Comparison of ENCODE assay signal across 11 cellular contexts in genomic region chr2:108580079-108580478, GRCh38. TPM values are rescaled to one million over a fixed set of nuclear protein-coding genes. Genes with fewer than 3 reads are reported as not detected.
A peak's percentile ranks its signal among the peaks of the same experiment; 100 is the strongest.
DNase-seq lines count a peak whose midpoint lies in the region; ATAC-seq, FAIRE-seq and TF ChIP-seq lines count a peak whose summit lies in the region.
"Had no signal": no experiment of that assay in that cellular context is flagged by ENCODE, and none has a peak within 500 bp of the region (broad histone marks: within the 10 kb centered on the region; RNA-seq: fewer than 3 reads in every experiment).

No MANE protein-coding gene starts in this region.

- no peak for TF ChIP-seq CTCF in MCF 10A (IDR thresholded peaks at IDR 0.05; ENCODE audit: unreplicated experiment)
- TF ChIP-seq CTCF in mammary epithelial cell (conservative IDR thresholded peaks at IDR 0.05 in 1 of 2, IDR thresholded peaks at IDR 0.05 in 1 of 2; ENCODE audit: extremely low read depth in 1 of 2, insufficient read depth in 1 of 2, low read depth in 1 of 2, low read length in 2 of 2), result no peak
- TF ChIP-seq CTCF in astrocyte (IDR thresholded peaks at IDR 0.05; ENCODE audit: insufficient read depth, low read depth, low read length), result no peak
- TF ChIP-seq CTCF in tibial artery (IDR thresholded peaks at IDR 0.05), result no peak

- peak overlapping the region; percentile 7 to 97 for H3K4ac ChIP-seq in mesenchymal stem cell (ENCODE audit: low read depth in 1 of 2, low read length in 2 of 2)

- peak overlapping the region; percentile 94 for H4K8ac ChIP-seq in mesenchymal stem cell (ENCODE audit: low read length)

- in situ Hi-C loops in mammary epithelial cell (cut with MboI; ENCODE audit: low sequenced_read_pairs in 2 of 2), result loop anchor here (5.0 to 10.0 kb wide), 3 partner anchors 43 to 225 kb away; no protein-coding TSS in a partner anchor

- H3K79me2 ChIP-seq in mammary epithelial cell (ENCODE audit: insufficient read depth, low read length), result peaks cover 85% of the 10 kb centered on the region
- H3K79me2 ChIP-seq in astrocyte (ENCODE audit: insufficient read depth, low read length), result peaks cover 97% of the 10 kb centered on the region

- peak overlapping the region; percentile 94 for H2AK5ac ChIP-seq in mesenchymal stem cell (ENCODE audit: low read length, severe bottlenecking)

- H4K91ac ChIP-seq in mesenchymal stem cell (ENCODE audit: low read length), result peak overlapping the region; percentile 41

- peak overlapping the region; percentile 29 for H3K27ac Mint-ChIP-seq in MCF 10A (ENCODE audit: low read depth, unreplicated experiment)
- H3K27ac Mint-ChIP-seq in astrocyte (ENCODE audit: unreplicated experiment), result peak overlapping the region; percentile 74

- no peaks in the 10 kb centered on the region for H3K79me1 ChIP-seq in mesenchymal stem cell (replicated peaks; ENCODE audit: low read length, poor library complexity, severe bottlenecking)

- no peak overlapping the region for H3K27ac ChIP-seq in mammary epithelial cell (ENCODE audit: insufficient read depth, low read depth, low read length)
- H3K27ac ChIP-seq in astrocyte (ENCODE audit: low read depth, low read length), result peak overlapping the region; percentile 49
- H3K27ac ChIP-seq in mesenchymal stem cell (ENCODE audit: low read length, poor library complexity, severe bottlenecking), result peak overlapping the region; percentile 94
- H3K27ac ChIP-seq in tibial artery, result peak overlapping the region; percentile 11 to 16

- ATAC-seq in GM21717 (IDR thresholded peaks at IDR 0.05; ENCODE audit: unreplicated experiment) (no peak), GM18505 (IDR thresholded peaks at IDR 0.05; ENCODE audit: unreplicated experiment) (no peak)

- TF ChIP-seq POLR2A in GM18505 (IDR thresholded peaks at IDR 0.05; ENCODE audit: borderline replicate concordance, extremely low read depth, insufficient read depth, insufficient read length), result no peak

- H3K4me2 ChIP-seq in mammary epithelial cell (ENCODE audit: insufficient read depth, low read depth, low read length) (no peak overlapping the region), astrocyte (ENCODE audit: low read length) (peak overlapping the region; percentile 63), mesenchymal stem cell (ENCODE audit: low read length, poor library complexity, severe bottlenecking) (peak overlapping the region; percentile 32)

- H3K4me1 ChIP-seq in mammary epithelial cell (ENCODE audit: insufficient read depth, low read length) (peaks cover 14% of the 10 kb centered on the region), astrocyte (ENCODE audit: insufficient read depth, low read length) (peaks cover 49% of the 10 kb centered on the region), mesenchymal stem cell (ENCODE audit: control insufficient read depth, insufficient read depth, low read depth, low read length) (peaks cover 27% of the 10 kb centered on the region), tibial artery (peaks cover 0 to 46% (median 26%) of the 10 kb centered on the region in 4 donors)

- no peaks in the 10 kb centered on the region for H3K9me3 ChIP-seq in mammary epithelial cell (replicated peaks; ENCODE audit: insufficient read depth, low read length)
- H3K9me3 ChIP-seq in astrocyte (ENCODE audit: insufficient read depth, low read depth, low read length), result no peaks in the 10 kb centered on the region
- H3K9me3 ChIP-seq in mesenchymal stem cell (ENCODE audit: control insufficient read depth, low read length), result no peaks in the 10 kb centered on the region
- no peaks in the 10 kb centered on the region for H3K9me3 ChIP-seq in tibial artery

- H3K27me3 Mint-ChIP-seq in MCF 10A (ENCODE audit: insufficient read depth, unreplicated experiment) (no peaks in the 10 kb centered on the region), astrocyte (ENCODE audit: low read depth, unreplicated experiment) (no peaks in the 10 kb centered on the region)

- peaks cover 35% of the 10 kb centered on the region for H3K4me1 Mint-ChIP-seq in MCF 10A (ENCODE audit: insufficient read depth, unreplicated experiment)
- H3K4me1 Mint-ChIP-seq in astrocyte (ENCODE audit: low read depth, unreplicated experiment), result peaks cover 58% of the 10 kb centered on the region

- no peaks in the 10 kb centered on the region for H3K9me3 Mint-ChIP-seq in MCF 10A (ENCODE audit: unreplicated experiment)
- no peaks in the 10 kb centered on the region for H3K9me3 Mint-ChIP-seq in astrocyte (ENCODE audit: unreplicated experiment)

- H3K36me3 Mint-ChIP-seq in MCF 10A (ENCODE audit: insufficient read depth, unreplicated experiment), result no peaks in the 10 kb centered on the region
- peaks cover 10% of the 10 kb centered on the region for H3K36me3 Mint-ChIP-seq in astrocyte (ENCODE audit: low read depth, unreplicated experiment)

- WGBS in mammary epithelial cell (ENCODE audit: low coverage, missing lambda C conversion rate), result 100% methylated on average over 2 of the region's 2 CpGs
- 67% methylated on average over 2 of the region's 2 CpGs for WGBS in mesenchymal stem cell

- H3K4me3 Mint-ChIP-seq in MCF 10A (ENCODE audit: unreplicated experiment), result no peak overlapping the region
- peak overlapping the region; percentile 66 for H3K4me3 Mint-ChIP-seq in astrocyte (ENCODE audit: unreplicated experiment)

- POLR2A ChIA-PET in MCF 10A (lab: Yijun Ruan, JAX), result interaction anchor here (0.6 to 1.0 kb wide), 3 partner anchors 9 to 187 kb away, joined by 3 to 5 read pairs (median 3); no protein-coding TSS in a partner anchor

- H3K9ac ChIP-seq in mammary epithelial cell (ENCODE audit: insufficient read depth, low read length), result no peak overlapping the region
- peak overlapping the region; percentile 33 for H3K9ac ChIP-seq in astrocyte (ENCODE audit: low read length)
- H3K9ac ChIP-seq in mesenchymal stem cell (ENCODE audit: low read length), result peak overlapping the region; percentile 21

- H4K20me1 ChIP-seq in mammary epithelial cell (ENCODE audit: insufficient read depth, low read length) (no peaks in the 10 kb centered on the region), astrocyte (ENCODE audit: insufficient read depth, low read length) (peaks cover 7% of the 10 kb centered on the region)

- H3K27me3 ChIP-seq in mammary epithelial cell (ENCODE audit: insufficient read depth, low read length), result no peaks in the 10 kb centered on the region
- no peaks in the 10 kb centered on the region for H3K27me3 ChIP-seq in astrocyte (ENCODE audit: insufficient read depth, low read length)
- H3K27me3 ChIP-seq in mesenchymal stem cell (ENCODE audit: control insufficient read depth in 1 of 2, insufficient read depth in 1 of 2, low read length in 2 of 2), result no peaks in the 10 kb centered on the region
- H3K27me3 ChIP-seq in tibial artery, result no peaks in the 10 kb centered on the region

- H2BK5ac ChIP-seq in mesenchymal stem cell (ENCODE audit: low read depth, low read length, poor library complexity, severe bottlenecking), result peak overlapping the region; percentile 68

- H3K36me3 ChIP-seq in mammary epithelial cell (ENCODE audit: insufficient read depth, low read length), result no peaks in the 10 kb centered on the region
- no peaks in the 10 kb centered on the region for H3K36me3 ChIP-seq in astrocyte (ENCODE audit: insufficient read depth, low read length)
- no peaks in the 10 kb centered on the region for H3K36me3 ChIP-seq in mesenchymal stem cell (ENCODE audit: control insufficient read depth in 1 of 2, insufficient read depth in 2 of 2, low read depth in 1 of 2, low read length in 2 of 2)
- no peaks in the 10 kb centered on the region for H3K36me3 ChIP-seq in tibial artery

- H3K4me3 ChIP-seq in mammary epithelial cell (replicated peaks in 1 of 3; ENCODE audit: insufficient read depth in 1 of 3, low read depth in 2 of 3, low read length in 3 of 3) (no peak overlapping the region), astrocyte (ENCODE audit: insufficient read depth, low read depth, low read length) (no peak overlapping the region), mesenchymal stem cell (ENCODE audit: insufficient read depth in 1 of 2, low read depth in 1 of 2, low read length in 2 of 2) (no peak overlapping the region), tibial artery (no peak overlapping the region)

- intact Hi-C loops in MCF 10A (cut with micrococcal nuclease), result loop anchor here (5.0 kb wide), 2 partner anchors 363 to 643 kb away; no protein-coding TSS in a partner anchor
- intact Hi-C loops in mammary epithelial cell (cut with micrococcal nuclease), result no loop called here
- intact Hi-C loops in tibial artery (cut with DNase I; ENCODE audit: low total_unique reads), result no loop called here

- peak overlapping the region; percentile 1 for H2BK120ac ChIP-seq in mesenchymal stem cell (ENCODE audit: low read depth, low read length)

- H3K14ac ChIP-seq in mesenchymal stem cell (ENCODE audit: low read length in 2 of 2), result peak overlapping the region in 1 of 2 experiments; percentile 9

- BruUV-seq in MCF 10A (replicated peaks; lab: Mats Ljungman, UMichigan), result no TSS peak
- no TSS peak for BruUV-seq in mammary epithelial cell (replicated peaks; lab: Mats Ljungman, UMichigan)

- no peak overlapping the region for H2AFZ ChIP-seq in mammary epithelial cell (ENCODE audit: low read depth, low read length)
- no peak overlapping the region for H2AFZ ChIP-seq in astrocyte (ENCODE audit: low read depth, low read length)
- no peak overlapping the region for H2AFZ ChIP-seq in mesenchymal stem cell (ENCODE audit: low read depth, low read length)

- FAIRE-seq in astrocyte (lab: Jason Lieb, UNC), result no peak
- FAIRE-seq: islet of Langerhans had no signal

- no peak overlapping the region for H3K23ac ChIP-seq in mesenchymal stem cell (ENCODE audit: low read length in 2 of 2)

- no peak overlapping the region for H2BK15ac ChIP-seq in mesenchymal stem cell (ENCODE audit: low read depth, poor library complexity, severe bottlenecking)

- peak overlapping the region; percentile 30 to 98 for H2BK12ac ChIP-seq in mesenchymal stem cell (ENCODE audit: low read length in 2 of 2)

- DNase-seq in MCF 10A (ENCODE audit: unreplicated experiment) (no peak), mammary epithelial cell (no peak), astrocyte (ENCODE audit: low read depth) (no peak), mesenchymal stem cell (no peak), tibial artery (no peak), HT-29 (ENCODE audit: low spot score) (no peak)
- DNase-seq: NCI-H1092, NCI-H446 treated with DMSO at 0.1 percent for 48 hours had no signal

- CTCF ChIA-PET in MCF 10A (lab: Yijun Ruan, JAX) (interaction anchor here (2.7 kb wide), 1 partner anchor 56 kb away, joined by 6 read pairs; no protein-coding TSS in a partner anchor), mammary epithelial cell (lab: Charles Lee; ENCODE audit: low non-redundant PET) (no interaction called here)

- H3K18ac ChIP-seq in mesenchymal stem cell (ENCODE audit: low read depth in 1 of 2, low read length in 2 of 2), result peak overlapping the region; percentile 95 to 98

- dilution Hi-C loops in mammary epithelial cell (cut with HindIII; ENCODE audit: low sequenced_read_pairs), result no loop called here

RNA-seq across cellular contexts. Expression of gene LIMS1, which starts 45.8 kb away (rescaled TPM):
- 70.9 and 74.9 TPM in 2 replicates for total RNA-seq in MCF 10A (2022)
- 100 to 1,000 TPM in 1 of 2 donors, 10 to 100 TPM in 1; 60.1 to 108 TPM for total RNA-seq in mammary epithelial cell
- polyA plus RNA-seq in mammary epithelial cell, result 73.5 TPM
- 107 TPM for polyA minus RNA-seq in mammary epithelial cell
- total RNA-seq in astrocyte, result 202 and 205 TPM in 2 replicates
- 146 TPM for polyA plus RNA-seq in mesenchymal stem cell (2013, experiment 1 of 2)
- polyA plus RNA-seq in mesenchymal stem cell (2013, experiment 2 of 2), result 150 TPM
- 28.5 and 43.1 TPM in 2 replicates for total RNA-seq in HT-29 (2014; rRNA removed; shearing (Covaris generic))
